ENCODE assay signal across 5 cellular contexts in genomic region chr5:157727858-157728257, GRCh38. TPM values are rescaled to one million over a fixed set of nuclear protein-coding genes. Genes with fewer than 3 reads are reported as not detected.
"Had no signal": no experiment of that assay in that cellular context is flagged by ENCODE, and none has a peak within 500 bp of the region (broad histone marks: within the 10 kb centered on the region; RNA-seq: fewer than 3 reads in every experiment).

No MANE protein-coding gene starts in this region.

RNA-seq across cellular contexts. Expression of gene C5orf52, which starts 56.5 kb away (rescaled TPM):
- total RNA-seq: HepG2, HT-29, HT1080, IMR-90 had no signal
- polyA plus RNA-seq: HepG2, IgD-negative memory B cell, IMR-90 had no signal
